In genomic region chr7:149821191-149822148, GRCh38 we compare ENCODE assay signal across 19 cellular contexts. TPM values are rescaled to one million over a fixed set of nuclear protein-coding genes. Genes with fewer than 3 reads are reported as not detected.
DNase-seq lines count a peak whose midpoint lies in the region; ATAC-seq and TF ChIP-seq lines count a peak whose summit lies in the region.
"Had no signal": no experiment of that assay in that cellular context is flagged by ENCODE, and none has a peak within 500 bp of the region (broad histone marks: within the 10 kb centered on the region; RNA-seq: fewer than 3 reads in every experiment).

No MANE protein-coding gene starts in this region.

- TF ChIP-seq POLR2A in transverse colon (IDR thresholded peaks at IDR 0.05): no peak

- H3K36me3 ChIP-seq in right atrium auricular region (no peaks in the 10 kb centered on the region), transverse colon (no peaks in the 10 kb centered on the region)
- H3K36me3 ChIP-seq: upper lobe of left lung had no signal

- 64 to 84% methylated on average over 3 to 22 of the region's 30 CpGs for WGBS in transverse colon (ENCODE audit: low coverage in 1 of 2), 2 donors

- H3K4me1 ChIP-seq in right atrium auricular region: no peaks in the 10 kb centered on the region
- H3K4me1 ChIP-seq in transverse colon: peaks cover 0 to 7% (median 4%) of the 10 kb centered on the region in 4 donors
- H3K4me1 ChIP-seq: A549, upper lobe of left lung had no signal

- TF ChIP-seq CTCF in right atrium auricular region (IDR thresholded peaks at IDR 0.05) (no peak), transverse colon (IDR thresholded peaks at IDR 0.05) (no peak)

- in situ Hi-C loops in transverse colon (cut with MboI; ENCODE audit: low pct_ligation_motif_present in 1 of 4, low pct_unique_long_range_greater_than_20kb in 1 of 4, low sequenced_read_pairs in 3 of 4): no loop called here

- TF ChIP-seq EP300 in transverse colon (IDR thresholded peaks at IDR 0.05; ENCODE audit: low read depth): no peak

- H3K27ac ChIP-seq in right atrium auricular region (no peak overlapping the region), transverse colon (no peak overlapping the region)
- H3K27ac ChIP-seq: A549, C4-2B, upper lobe of left lung had no signal

- ATAC-seq in left colon: peak; percentile 94
- no peak for ATAC-seq in HG02759 (IDR thresholded peaks at IDR 0.05; ENCODE audit: unreplicated experiment)
- ATAC-seq: T-cell had no signal

- H3K27me3 ChIP-seq in right atrium auricular region (no peaks in the 10 kb centered on the region), transverse colon (no peaks in the 10 kb centered on the region)
- H3K27me3 ChIP-seq: upper lobe of left lung had no signal

- intact Hi-C loops in cardiac septum (cut with DNase I) (no loop called here), left colon (cut with DNase I, micrococcal nuclease) (no loop called here), transverse colon (cut with DNase I; ENCODE audit: low total_unique reads) (no loop called here)

- H3K9me3 ChIP-seq in right atrium auricular region: no peaks in the 10 kb centered on the region
- H3K9me3 ChIP-seq in transverse colon: no peaks in the 10 kb centered on the region
- H3K9me3 ChIP-seq: A549, upper lobe of left lung had no signal

- DNase-seq in cardiac septum (ENCODE audit: low spot score): peak; percentile 72
- no peak for DNase-seq in right atrium auricular region (ENCODE audit: low spot score)
- peak; percentile 49 to 62 for DNase-seq in left colon
- peak; percentile 38 for DNase-seq in transverse colon
- no peak for DNase-seq in Kasumi-1 (lab: John Stamatoyannopoulos, UW)
- DNase-seq: activated CD4-positive, alpha-beta T cell treated with anti-CD3 and anti-CD28 coated beads, Interleukin-2, amount 50 U/mL, for 4 hours; activated gamma-delta T cell treated with Interleukin-2 at 50 U/mL for 16 hours; central memory CD4-positive, alpha-beta T cell; effector CD4-positive, alpha-beta T cell; GDM1; NCI-H1092 treated with DMSO at 0.1 percent for 48 hours; NCI-H446 treated with DMSO at 0.1 percent for 48 hours; RPMI8226; stimulated activated naive CD4-positive, alpha-beta T cell; T-cell had no signal

- H3K4me3 ChIP-seq in right atrium auricular region: no peak overlapping the region
- no peak overlapping the region for H3K4me3 ChIP-seq in transverse colon
- H3K4me3 ChIP-seq: A549, upper lobe of left lung had no signal

RNA-seq across cellular contexts. Expression of gene ZNF862, which starts 16.7 kb away (rescaled TPM):
- total RNA-seq in cardiac septum (12.8 TPM), right atrium auricular region (10 to 100 TPM in 1 of 2 donors, 1 to 10 TPM in 1; 7.0 to 11.0 TPM), left colon (10 to 100 TPM; 12.9 to 17.4 TPM), transverse colon (10 to 100 TPM; 12.7 to 23.5 (median 17.6) TPM)

RNA-seq across cellular contexts. Expression of gene ZNF467, which starts 48.1 kb away (rescaled TPM):
- total RNA-seq in cardiac septum (7.0 TPM), right atrium auricular region (10 to 100 TPM in 1 of 2 donors, 1 to 10 TPM in 1; 3.2 to 11.0 TPM), left colon (1 to 10 TPM; 1.5 to 6.0 TPM), transverse colon (1 to 10 TPM in 3 of 4 donors, under 1 TPM in 1; 0.40 to 6.7 (median 4.8) TPM)

RNA-seq across cellular contexts. Expression of gene ATP6V0E2, which starts 52.3 kb away (rescaled TPM):
- 80.2 TPM for total RNA-seq in cardiac septum
- total RNA-seq in right atrium auricular region: 100 to 1,000 TPM in 1 of 2 donors, 10 to 100 TPM in 1; 60.7 to 122 TPM
- total RNA-seq in left colon: 10 to 100 TPM; 10.8 to 14.1 TPM
- 10 to 100 TPM in 3 of 4 donors, 1 to 10 TPM in 1; 1.9 to 56.7 (median 28.4) TPM for total RNA-seq in transverse colon

Comparison
In these comparisons a context has a peak if more than half of its experiments do, and no peak if none do; other contexts are left out.
1. DNase-seq: peak in cardiac septum (single experiment), left colon (2 of 2) and transverse colon (single experiment); none in right atrium auricular region (single experiment) and Kasumi-1 (0 of 2).